1 cellular context compared by ENCODE assay signal in the genomic region with DNA sequence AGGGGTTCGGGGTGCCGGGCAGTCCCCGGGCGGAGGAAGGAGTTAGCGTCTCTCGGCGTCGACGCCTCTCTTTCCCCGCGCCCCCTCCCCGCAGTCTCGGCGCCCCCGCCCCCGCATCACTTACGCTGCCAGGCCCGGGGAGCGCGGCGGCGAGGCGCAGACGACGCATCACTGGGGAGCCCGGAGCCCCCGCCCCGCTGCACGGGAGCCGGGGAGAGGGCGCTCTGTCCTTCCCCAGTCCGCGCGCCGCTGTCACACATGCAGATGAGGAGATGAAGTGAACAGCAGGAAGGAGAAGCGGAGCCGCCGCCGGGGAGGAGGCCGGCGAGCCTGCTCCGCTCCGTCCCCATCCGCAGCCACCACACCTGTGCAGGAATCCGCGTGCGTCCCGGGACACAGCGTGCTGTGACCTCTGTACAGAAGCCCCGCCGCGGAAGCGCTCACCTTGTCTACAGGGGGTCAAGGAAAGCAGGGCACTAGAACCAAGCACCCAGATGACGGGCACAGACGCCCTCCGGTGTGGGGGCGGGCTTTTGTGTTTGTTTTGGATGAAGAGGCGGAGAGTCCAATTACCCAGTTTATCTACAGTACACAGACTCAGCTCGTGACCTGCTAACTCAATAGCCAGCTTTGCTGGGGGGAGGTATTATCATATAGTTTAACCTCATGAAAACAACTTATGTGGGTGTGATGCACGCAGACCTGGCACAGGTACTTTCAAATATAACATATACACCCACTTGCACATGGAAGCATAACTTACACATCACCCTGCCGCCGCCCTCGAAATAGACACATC.
TF ChIP-seq lines count a peak whose summit lies in the region.

No MANE protein-coding gene starts in this region.

TF ChIP-seq in K562, 482 proteins besides CTCF, POLR2A, EP300 and RAD21 (continued from another document):
- TF ChIP-seq, protein P1, sequence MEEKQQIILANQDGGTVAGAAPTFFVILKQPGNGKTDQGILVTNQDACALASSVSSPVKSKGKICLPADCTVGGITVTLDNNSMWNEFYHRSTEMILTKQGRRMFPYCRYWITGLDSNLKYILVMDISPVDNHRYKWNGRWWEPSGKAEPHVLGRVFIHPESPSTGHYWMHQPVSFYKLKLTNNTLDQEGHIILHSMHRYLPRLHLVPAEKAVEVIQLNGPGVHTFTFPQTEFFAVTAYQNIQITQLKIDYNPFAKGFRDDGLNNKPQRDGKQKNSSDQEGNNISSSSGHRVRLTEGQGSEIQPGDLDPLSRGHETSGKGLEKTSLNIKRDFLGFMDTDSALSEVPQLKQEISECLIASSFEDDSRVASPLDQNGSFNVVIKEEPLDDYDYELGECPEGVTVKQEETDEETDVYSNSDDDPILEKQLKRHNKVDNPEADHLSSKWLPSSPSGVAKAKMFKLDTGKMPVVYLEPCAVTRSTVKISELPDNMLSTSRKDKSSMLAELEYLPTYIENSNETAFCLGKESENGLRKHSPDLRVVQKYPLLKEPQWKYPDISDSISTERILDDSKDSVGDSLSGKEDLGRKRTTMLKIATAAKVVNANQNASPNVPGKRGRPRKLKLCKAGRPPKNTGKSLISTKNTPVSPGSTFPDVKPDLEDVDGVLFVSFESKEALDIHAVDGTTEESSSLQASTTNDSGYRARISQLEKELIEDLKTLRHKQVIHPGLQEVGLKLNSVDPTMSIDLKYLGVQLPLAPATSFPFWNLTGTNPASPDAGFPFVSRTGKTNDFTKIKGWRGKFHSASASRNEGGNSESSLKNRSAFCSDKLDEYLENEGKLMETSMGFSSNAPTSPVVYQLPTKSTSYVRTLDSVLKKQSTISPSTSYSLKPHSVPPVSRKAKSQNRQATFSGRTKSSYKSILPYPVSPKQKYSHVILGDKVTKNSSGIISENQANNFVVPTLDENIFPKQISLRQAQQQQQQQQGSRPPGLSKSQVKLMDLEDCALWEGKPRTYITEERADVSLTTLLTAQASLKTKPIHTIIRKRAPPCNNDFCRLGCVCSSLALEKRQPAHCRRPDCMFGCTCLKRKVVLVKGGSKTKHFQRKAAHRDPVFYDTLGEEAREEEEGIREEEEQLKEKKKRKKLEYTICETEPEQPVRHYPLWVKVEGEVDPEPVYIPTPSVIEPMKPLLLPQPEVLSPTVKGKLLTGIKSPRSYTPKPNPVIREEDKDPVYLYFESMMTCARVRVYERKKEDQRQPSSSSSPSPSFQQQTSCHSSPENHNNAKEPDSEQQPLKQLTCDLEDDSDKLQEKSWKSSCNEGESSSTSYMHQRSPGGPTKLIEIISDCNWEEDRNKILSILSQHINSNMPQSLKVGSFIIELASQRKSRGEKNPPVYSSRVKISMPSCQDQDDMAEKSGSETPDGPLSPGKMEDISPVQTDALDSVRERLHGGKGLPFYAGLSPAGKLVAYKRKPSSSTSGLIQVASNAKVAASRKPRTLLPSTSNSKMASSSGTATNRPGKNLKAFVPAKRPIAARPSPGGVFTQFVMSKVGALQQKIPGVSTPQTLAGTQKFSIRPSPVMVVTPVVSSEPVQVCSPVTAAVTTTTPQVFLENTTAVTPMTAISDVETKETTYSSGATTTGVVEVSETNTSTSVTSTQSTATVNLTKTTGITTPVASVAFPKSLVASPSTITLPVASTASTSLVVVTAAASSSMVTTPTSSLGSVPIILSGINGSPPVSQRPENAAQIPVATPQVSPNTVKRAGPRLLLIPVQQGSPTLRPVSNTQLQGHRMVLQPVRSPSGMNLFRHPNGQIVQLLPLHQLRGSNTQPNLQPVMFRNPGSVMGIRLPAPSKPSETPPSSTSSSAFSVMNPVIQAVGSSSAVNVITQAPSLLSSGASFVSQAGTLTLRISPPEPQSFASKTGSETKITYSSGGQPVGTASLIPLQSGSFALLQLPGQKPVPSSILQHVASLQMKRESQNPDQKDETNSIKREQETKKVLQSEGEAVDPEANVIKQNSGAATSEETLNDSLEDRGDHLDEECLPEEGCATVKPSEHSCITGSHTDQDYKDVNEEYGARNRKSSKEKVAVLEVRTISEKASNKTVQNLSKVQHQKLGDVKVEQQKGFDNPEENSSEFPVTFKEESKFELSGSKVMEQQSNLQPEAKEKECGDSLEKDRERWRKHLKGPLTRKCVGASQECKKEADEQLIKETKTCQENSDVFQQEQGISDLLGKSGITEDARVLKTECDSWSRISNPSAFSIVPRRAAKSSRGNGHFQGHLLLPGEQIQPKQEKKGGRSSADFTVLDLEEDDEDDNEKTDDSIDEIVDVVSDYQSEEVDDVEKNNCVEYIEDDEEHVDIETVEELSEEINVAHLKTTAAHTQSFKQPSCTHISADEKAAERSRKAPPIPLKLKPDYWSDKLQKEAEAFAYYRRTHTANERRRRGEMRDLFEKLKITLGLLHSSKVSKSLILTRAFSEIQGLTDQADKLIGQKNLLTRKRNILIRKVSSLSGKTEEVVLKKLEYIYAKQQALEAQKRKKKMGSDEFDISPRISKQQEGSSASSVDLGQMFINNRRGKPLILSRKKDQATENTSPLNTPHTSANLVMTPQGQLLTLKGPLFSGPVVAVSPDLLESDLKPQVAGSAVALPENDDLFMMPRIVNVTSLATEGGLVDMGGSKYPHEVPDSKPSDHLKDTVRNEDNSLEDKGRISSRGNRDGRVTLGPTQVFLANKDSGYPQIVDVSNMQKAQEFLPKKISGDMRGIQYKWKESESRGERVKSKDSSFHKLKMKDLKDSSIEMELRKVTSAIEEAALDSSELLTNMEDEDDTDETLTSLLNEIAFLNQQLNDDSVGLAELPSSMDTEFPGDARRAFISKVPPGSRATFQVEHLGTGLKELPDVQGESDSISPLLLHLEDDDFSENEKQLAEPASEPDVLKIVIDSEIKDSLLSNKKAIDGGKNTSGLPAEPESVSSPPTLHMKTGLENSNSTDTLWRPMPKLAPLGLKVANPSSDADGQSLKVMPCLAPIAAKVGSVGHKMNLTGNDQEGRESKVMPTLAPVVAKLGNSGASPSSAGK (IDR thresholded peaks at IDR 0.05) = no peak
- TF ChIP-seq ZNF644 (tag; IDR thresholded peaks at IDR 0.05; ENCODE audit: low read depth) = no peak
- TF ChIP-seq, protein P2, sequence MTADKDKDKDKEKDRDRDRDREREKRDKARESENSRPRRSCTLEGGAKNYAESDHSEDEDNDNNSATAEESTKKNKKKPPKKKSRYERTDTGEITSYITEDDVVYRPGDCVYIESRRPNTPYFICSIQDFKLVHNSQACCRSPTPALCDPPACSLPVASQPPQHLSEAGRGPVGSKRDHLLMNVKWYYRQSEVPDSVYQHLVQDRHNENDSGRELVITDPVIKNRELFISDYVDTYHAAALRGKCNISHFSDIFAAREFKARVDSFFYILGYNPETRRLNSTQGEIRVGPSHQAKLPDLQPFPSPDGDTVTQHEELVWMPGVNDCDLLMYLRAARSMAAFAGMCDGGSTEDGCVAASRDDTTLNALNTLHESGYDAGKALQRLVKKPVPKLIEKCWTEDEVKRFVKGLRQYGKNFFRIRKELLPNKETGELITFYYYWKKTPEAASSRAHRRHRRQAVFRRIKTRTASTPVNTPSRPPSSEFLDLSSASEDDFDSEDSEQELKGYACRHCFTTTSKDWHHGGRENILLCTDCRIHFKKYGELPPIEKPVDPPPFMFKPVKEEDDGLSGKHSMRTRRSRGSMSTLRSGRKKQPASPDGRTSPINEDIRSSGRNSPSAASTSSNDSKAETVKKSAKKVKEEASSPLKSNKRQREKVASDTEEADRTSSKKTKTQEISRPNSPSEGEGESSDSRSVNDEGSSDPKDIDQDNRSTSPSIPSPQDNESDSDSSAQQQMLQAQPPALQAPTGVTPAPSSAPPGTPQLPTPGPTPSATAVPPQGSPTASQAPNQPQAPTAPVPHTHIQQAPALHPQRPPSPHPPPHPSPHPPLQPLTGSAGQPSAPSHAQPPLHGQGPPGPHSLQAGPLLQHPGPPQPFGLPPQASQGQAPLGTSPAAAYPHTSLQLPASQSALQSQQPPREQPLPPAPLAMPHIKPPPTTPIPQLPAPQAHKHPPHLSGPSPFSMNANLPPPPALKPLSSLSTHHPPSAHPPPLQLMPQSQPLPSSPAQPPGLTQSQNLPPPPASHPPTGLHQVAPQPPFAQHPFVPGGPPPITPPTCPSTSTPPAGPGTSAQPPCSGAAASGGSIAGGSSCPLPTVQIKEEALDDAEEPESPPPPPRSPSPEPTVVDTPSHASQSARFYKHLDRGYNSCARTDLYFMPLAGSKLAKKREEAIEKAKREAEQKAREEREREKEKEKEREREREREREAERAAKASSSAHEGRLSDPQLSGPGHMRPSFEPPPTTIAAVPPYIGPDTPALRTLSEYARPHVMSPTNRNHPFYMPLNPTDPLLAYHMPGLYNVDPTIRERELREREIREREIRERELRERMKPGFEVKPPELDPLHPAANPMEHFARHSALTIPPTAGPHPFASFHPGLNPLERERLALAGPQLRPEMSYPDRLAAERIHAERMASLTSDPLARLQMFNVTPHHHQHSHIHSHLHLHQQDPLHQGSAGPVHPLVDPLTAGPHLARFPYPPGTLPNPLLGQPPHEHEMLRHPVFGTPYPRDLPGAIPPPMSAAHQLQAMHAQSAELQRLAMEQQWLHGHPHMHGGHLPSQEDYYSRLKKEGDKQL (CRISPR knock-in tag; IDR thresholded peaks at IDR 0.05; ENCODE audit: borderline replicate concordance) = no peak
- TF ChIP-seq PHB2 (IDR thresholded peaks at IDR 0.05; ENCODE audit: low read depth) = no peak
- no peak for TF ChIP-seq PHF8 (IDR thresholded peaks at IDR 0.05; ENCODE audit: borderline replicate concordance, low read length)
- 0 out of 2 replicates have a peak, but pooled peaks have one; percentile 54 for TF ChIP-seq TGIF2 (CRISPR knock-in tag; IDR thresholded peaks at IDR 0.05)
- no peak for TF ChIP-seq JUND (IDR thresholded peaks at IDR 0.05; ENCODE audit: borderline replicate concordance, low read depth, low read length)
- no peak for TF ChIP-seq JUND (tag; IDR thresholded peaks at IDR 0.05; ENCODE audit: borderline replicate concordance, low read depth, low read length)
- no peak for TF ChIP-seq MECOM (CRISPR knock-in tag; IDR thresholded peaks at IDR 0.05)
- no peak for TF ChIP-seq GTF2A2 (tag; IDR thresholded peaks at IDR 0.05)
- TF ChIP-seq, protein P3, sequence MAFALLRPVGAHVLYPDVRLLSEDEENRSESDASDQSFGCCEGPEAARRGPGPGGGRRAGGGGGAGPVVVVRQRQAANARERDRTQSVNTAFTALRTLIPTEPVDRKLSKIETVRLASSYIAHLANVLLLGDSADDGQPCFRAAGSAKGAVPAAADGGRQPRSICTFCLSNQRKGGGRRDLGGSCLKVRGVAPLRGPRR (CRISPR knock-in tag; IDR thresholded peaks at IDR 0.05) = no peak
- TF ChIP-seq HMGN3 (IDR thresholded peaks at IDR 0.05; ENCODE audit: borderline replicate concordance, extremely low read depth, insufficient read length, low read depth, low read length) = peak; percentile 34
- TF ChIP-seq GATAD2A (IDR thresholded peaks at IDR 0.05) = no peak
- no peak for TF ChIP-seq ZKSCAN8 (CRISPR knock-in tag; IDR thresholded peaks at IDR 0.05)
- no peak for TF ChIP-seq ELF2 (CRISPR knock-in tag; IDR thresholded peaks at IDR 0.05)
- no peak for TF ChIP-seq RFX5 (IDR thresholded peaks at IDR 0.05; ENCODE audit: low read depth, low read length)
- TF ChIP-seq, protein P4, sequence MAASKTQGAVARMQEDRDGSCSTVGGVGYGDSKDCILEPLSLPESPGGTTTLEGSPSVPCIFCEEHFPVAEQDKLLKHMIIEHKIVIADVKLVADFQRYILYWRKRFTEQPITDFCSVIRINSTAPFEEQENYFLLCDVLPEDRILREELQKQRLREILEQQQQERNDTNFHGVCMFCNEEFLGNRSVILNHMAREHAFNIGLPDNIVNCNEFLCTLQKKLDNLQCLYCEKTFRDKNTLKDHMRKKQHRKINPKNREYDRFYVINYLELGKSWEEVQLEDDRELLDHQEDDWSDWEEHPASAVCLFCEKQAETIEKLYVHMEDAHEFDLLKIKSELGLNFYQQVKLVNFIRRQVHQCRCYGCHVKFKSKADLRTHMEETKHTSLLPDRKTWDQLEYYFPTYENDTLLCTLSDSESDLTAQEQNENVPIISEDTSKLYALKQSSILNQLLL (CRISPR knock-in tag; IDR thresholded peaks at IDR 0.05; ENCODE audit: borderline replicate concordance) = no peak
- TF ChIP-seq DACH1 (IDR thresholded peaks at IDR 0.05; ENCODE audit: partially characterized antibody) = no peak
- no peak for TF ChIP-seq ATF1 (CRISPR knock-in tag; IDR thresholded peaks at IDR 0.05)
- TF ChIP-seq ATF1 (tag; IDR thresholded peaks at IDR 0.05) = no peak
- no peak for TF ChIP-seq HLTF (IDR thresholded peaks at IDR 0.05)
- TF ChIP-seq SMARCE1 (IDR thresholded peaks at IDR 0.05) = no peak; the same call in 1 of the 2 replicates
- TF ChIP-seq PML (IDR thresholded peaks at IDR 0.05; ENCODE audit: low read length) = no peak
